9 cellular contexts compared by ENCODE assay signal in the genomic region with DNA sequence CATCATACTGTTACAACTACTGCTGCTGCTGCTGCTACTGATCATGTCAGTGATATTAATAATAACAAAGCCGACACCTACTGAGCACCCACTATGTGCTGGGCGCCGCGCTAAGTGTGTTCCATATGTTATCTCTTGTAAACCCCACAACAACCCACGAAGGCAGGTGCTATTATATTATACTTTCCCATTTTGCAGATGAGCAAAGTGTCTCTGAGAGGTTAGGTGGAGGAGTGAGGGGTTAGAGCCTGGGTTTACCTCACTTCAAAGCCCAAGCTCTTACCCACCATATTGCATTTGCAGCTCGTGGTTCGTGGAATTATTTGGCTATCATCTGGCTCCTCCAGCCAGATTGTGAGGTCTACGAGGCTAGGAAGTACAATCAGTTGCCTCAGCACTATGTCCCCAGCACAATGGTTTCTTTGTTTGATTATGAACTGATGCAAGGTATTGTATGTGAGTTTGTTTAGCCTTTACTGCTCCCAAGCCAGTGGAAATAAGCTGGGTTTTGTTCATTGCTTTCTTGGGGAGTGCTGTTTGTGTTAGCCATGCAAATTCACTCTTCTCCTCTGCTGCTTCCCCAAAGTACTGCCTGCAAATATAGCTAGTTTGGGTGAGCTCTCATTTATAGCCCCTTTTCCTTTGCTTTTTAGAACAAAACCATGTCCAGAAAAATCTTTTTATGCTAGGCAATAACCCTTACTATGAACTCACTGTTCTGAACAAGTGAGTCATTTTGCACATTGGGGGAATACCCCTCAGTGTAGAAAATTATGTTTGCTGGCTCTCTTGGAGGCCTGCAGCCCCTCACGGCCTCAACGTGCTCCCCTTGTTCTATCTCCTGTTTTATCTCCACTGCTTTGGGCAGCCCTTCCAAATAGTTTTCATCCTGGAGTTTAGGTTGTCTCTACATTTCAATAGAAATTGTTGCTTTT. TPM values are rescaled to one million over a fixed set of nuclear protein-coding genes. Genes with fewer than 3 reads are reported as not detected.
DNase-seq lines count a peak whose midpoint lies in the region; ATAC-seq, FAIRE-seq and TF ChIP-seq lines count a peak whose summit lies in the region.
"Had no signal": no experiment of that assay in that cellular context is flagged by ENCODE, and none has a peak within 500 bp of the region (broad histone marks: within the 10 kb centered on the region; RNA-seq: fewer than 3 reads in every experiment).

No MANE protein-coding gene starts in this region.

- no peak for TF ChIP-seq POLR2A in HepG2 (IDR thresholded peaks at IDR 0.05; ENCODE audit: insufficient read depth in 1 of 2, low read depth in 2 of 2, low read length in 2 of 2)
- no peak for TF ChIP-seq POLR2A in right lobe of liver (IDR thresholded peaks at IDR 0.05)
- no peak for TF ChIP-seq POLR2A in K562 (conservative IDR thresholded peaks at IDR 0.05)
- TF ChIP-seq POLR2A in lower leg skin (IDR thresholded peaks at IDR 0.05), result no peak

- TF ChIP-seq RAD21 in HepG2 (CRISPR knock-in tag; IDR thresholded peaks at IDR 0.05) (no peak), K562 (CRISPR knock-in tag; conservative IDR thresholded peaks at IDR 0.05 in 1 of 2, IDR thresholded peaks at IDR 0.05 in 1 of 2) (no peak)

- H3K4me1 ChIP-seq in HepG2 (ENCODE audit: insufficient read depth, low read length) (peaks cover 85% of the 10 kb centered on the region), right lobe of liver (no peaks in the 10 kb centered on the region), K562 (replicated peaks in 1 of 2; ENCODE audit: control insufficient read depth in 2 of 2, insufficient read depth in 2 of 2, low read length in 2 of 2) (no peaks in the 10 kb centered on the region; a peak in 1 of 5 replicates)

- H3K9ac ChIP-seq in HepG2 (ENCODE audit: insufficient read depth, low read depth, low read length) (no peak overlapping the region; the same call in 1 of the 2 replicates), K562 (ENCODE audit: insufficient read depth in 1 of 2, low read depth in 2 of 2, low read length in 2 of 2) (no peak overlapping the region)

- in situ Hi-C loops in HepG2 (cut with HindIII; ENCODE audit: extremely low pct_ligation_motif_present, low pct_unique_long_range_greater_than_20kb) (loop anchor here (25.0 kb wide), 1 partner anchor 1413 kb away; the partner anchor contains the start of gene CAVIN4), K562 (cut with MboI) (no loop called here)

- BruUV-seq in HepG2 (replicated peaks; lab: Mats Ljungman, UMichigan) (no TSS peak), K562 (replicated peaks; lab: Mats Ljungman, UMichigan) (no TSS peak)

- TF ChIP-seq EP300 in HepG2 (IDR thresholded peaks at IDR 0.05; ENCODE audit: low read depth in 2 of 2, low read length in 2 of 2) (0 out of 4 replicates have a peak, but pooled peaks of 1 of the 2 experiments have one; percentile 31), HepG2 (CRISPR knock-in tag; IDR thresholded peaks at IDR 0.05; ENCODE audit: borderline replicate concordance) (no peak), K562 (IDR thresholded peaks at IDR 0.05; ENCODE audit: low read length) (no peak)

- CTCF ChIA-PET in HepG2 (lab: Yijun Ruan, JAX; ENCODE audit: low intra/inter-chr PET ratio, low total read pairs) (no interaction called here), K562 (lab: Yijun Ruan, JAX; ENCODE audit: low intra/inter-chr PET ratio) (no interaction called here)

- H2AFZ ChIP-seq in HepG2 (ENCODE audit: low read length) (no peak overlapping the region), K562 (ENCODE audit: low read depth, low read length) (no peak overlapping the region)

- 37% methylated on average over 10 of the region's 10 CpGs for WGBS in HepG2 (ENCODE audit: low lambda C conversion rate)
- 69% methylated on average over 9 of the region's 10 CpGs for WGBS in right lobe of liver (ENCODE audit: insufficient coverage, low coverage, low lambda C conversion rate, missing lambda C conversion rate)
- WGBS in K562 (ENCODE audit: insufficient coverage, low coverage, missing lambda C conversion rate), result 4% methylated on average over 10 of the region's 10 CpGs
- WGBS in lower leg skin, 2 donors, result 77 to 82% methylated on average over 10 of the region's 10 CpGs

- TF ChIP-seq CTCF in HepG2 (CRISPR knock-in tag; IDR thresholded peaks at IDR 0.05), result no peak
- no peak for TF ChIP-seq CTCF in right lobe of liver (IDR thresholded peaks at IDR 0.05)
- no peak for TF ChIP-seq CTCF in K562 (IDR thresholded peaks at IDR 0.05 in 2 of 3, conservative IDR thresholded peaks at IDR 0.05 in 1 of 3; ENCODE audit: insufficient read depth in 2 of 3, low read depth in 1 of 3, low read length in 3 of 3)
- no peak for TF ChIP-seq CTCF in lower leg skin (IDR thresholded peaks at IDR 0.05)

- H3K4me3 ChIP-seq in HepG2 (replicated peaks in 1 of 3; ENCODE audit: insufficient read depth in 1 of 3, low read depth in 2 of 3, low read length in 3 of 3) (peak overlapping the region in 2 of 3 experiments; percentile 9 to 24; a peak in 2 of 6 replicates), right lobe of liver (no peak overlapping the region), K562 (no peak overlapping the region), lower leg skin (ENCODE audit: low read depth, poor library complexity, severe bottlenecking) (no peak overlapping the region)

- intact Hi-C loops in HepG2 (cut with micrococcal nuclease; ENCODE audit: unreplicated experiment), result loop anchor here (5.0 kb wide), 2 partner anchors 648 to 1253 kb away; partner anchors contain the start of genes MSANTD3 and NR4A3
- intact Hi-C loops in right lobe of liver (cut with DNase I), result no loop called here
- intact Hi-C loops in K562 (cut with micrococcal nuclease), result no loop called here
- intact Hi-C loops in lower leg skin (cut with DNase I; ENCODE audit: low total_unique reads), result no loop called here

- DNase-seq in HepG2 (ENCODE audit: low spot score), result peak; percentile 87
- no peak for DNase-seq in right lobe of liver
- DNase-seq in K562 (ENCODE audit: extremely low read depth in 1 of 4, low spot score in 3 of 4), result no peak
- DNase-seq in urothelium cell line (ENCODE audit: low spot score), result peak; percentile 31
- DNase-seq in AML-193 (lab: John Stamatoyannopoulos, UW), result no peak
- DNase-seq in dermis blood vessel endothelial cell, result no peak
- no peak for DNase-seq in lower leg skin (ENCODE audit: low spot score in 2 of 2)

- no peaks in the 10 kb centered on the region for H3K9me3 ChIP-seq in HepG2 (ENCODE audit: low read length)
- no peaks in the 10 kb centered on the region for H3K9me3 ChIP-seq in right lobe of liver
- H3K9me3 ChIP-seq in K562 (replicated peaks; ENCODE audit: control insufficient read depth, insufficient read depth, low read depth, low read length), result no peaks in the 10 kb centered on the region

- no peaks in the 10 kb centered on the region for H4K20me1 ChIP-seq in HepG2 (ENCODE audit: insufficient read depth, low read length)
- no peaks in the 10 kb centered on the region for H4K20me1 ChIP-seq in K562 (replicated peaks; ENCODE audit: control insufficient read depth, insufficient read depth, low read length)

- H3K36me3 ChIP-seq in HepG2 (replicated peaks in 1 of 2; ENCODE audit: control insufficient read depth in 1 of 2, insufficient read depth in 2 of 2, low read length in 2 of 2) (no peaks in the 10 kb centered on the region), right lobe of liver (no peaks in the 10 kb centered on the region), K562 (ENCODE audit: control insufficient read depth, insufficient read depth, low read length) (no peaks in the 10 kb centered on the region)

- H3K79me2 ChIP-seq in HepG2 (ENCODE audit: insufficient read depth, low read length), result no peaks in the 10 kb centered on the region
- no peaks in the 10 kb centered on the region for H3K79me2 ChIP-seq in K562 (ENCODE audit: control insufficient read depth, insufficient read depth, low read length)

- H3K27ac ChIP-seq in HepG2 (ENCODE audit: extremely low read length, insufficient read depth, low read length), result peak overlapping the region; percentile 22
- H3K27ac ChIP-seq in right lobe of liver, result no peak overlapping the region
- H3K27ac ChIP-seq in K562 (ENCODE audit: extremely low read depth, low read depth, low read length), result no peak overlapping the region

- POLR2A ChIA-PET in HepG2 (lab: Yijun Ruan, JAX), result interaction anchor here (1.1 to 2.8 kb wide), 2 partner anchors 11 to 48 kb away, joined by 4 to 21 read pairs; partner anchors contain the start of genes ALG2 and SEC61B
- POLR2A ChIA-PET in K562 (lab: Yijun Ruan, JAX), result interaction anchor here (1.7 kb wide), 1 partner anchor 10 kb away, joined by 10 read pairs; no protein-coding TSS in a partner anchor

- H3K4me2 ChIP-seq in HepG2 (ENCODE audit: low read depth, low read length), result peak overlapping the region; percentile 72
- no peak overlapping the region; the same call in 1 of the 2 replicates for H3K4me2 ChIP-seq in K562 (ENCODE audit: insufficient read depth, low read length)

- H3K9me1 ChIP-seq in K562 (ENCODE audit: control insufficient read depth, insufficient read depth, low read length), result no peaks in the 10 kb centered on the region

- H3K27me3 ChIP-seq in HepG2 (ENCODE audit: control insufficient read depth in 1 of 2, insufficient read depth in 2 of 2, low read length in 2 of 2) (peaks cover 2 to 6% of the 10 kb centered on the region in 2 experiments; a peak in 2 of 5 replicates), right lobe of liver (no peaks in the 10 kb centered on the region), K562 (ENCODE audit: control insufficient read depth in 2 of 2, insufficient read depth in 2 of 2, low read length in 2 of 2) (peaks cover 0 to 22% of the 10 kb centered on the region in 2 experiments)

- FAIRE-seq in HepG2 (lab: Jason Lieb, UNC) (peak; percentile 76), K562 (lab: Jason Lieb, UNC) (no peak), urothelium cell line (lab: Jason Lieb, UNC) (no peak)
- FAIRE-seq: colon had no signal

- peak; percentile 76 for ATAC-seq in HepG2
- no peak for ATAC-seq in right lobe of liver
- ATAC-seq in HG03354 (IDR thresholded peaks at IDR 0.05; ENCODE audit: poor library complexity, severe bottlenecking, unreplicated experiment), result peak; percentile 50
- ATAC-seq in K562, result no peak

RNA-seq across cellular contexts. Expression of gene ALG2, which starts 47.9 kb away (rescaled TPM):
- total RNA-seq in HepG2 (2016; rRNA removed; fragmentation: Illumina TruSeq; extraction: Trizol) (29.2 and 46.2 TPM in 2 replicates), right lobe of liver (10 to 100 TPM; 26.2 to 32.6 (median 27.7) TPM), K562 (2014; rRNA removed) (17.8 and 20.6 TPM in 2 replicates), K562 (2014; rRNA removed; fragmentation: Illumina TruSeq; extraction: Trizol) (24.3 and 24.7 TPM in 2 replicates), K562 (2015; rRNA removed; fragmentation: Illumina TruSeq; extraction: Trizol) (23.8 and 25.2 TPM in 2 replicates), K562 (2021) (17.2 and 18.2 TPM in 2 replicates), dermis blood vessel endothelial cell (45.6 and 50.2 TPM in 2 replicates), lower leg skin (10 to 100 TPM; 23.8 to 31.1 (median 28.1) TPM)
- 6.4 and 6.9 TPM in 2 replicates for total RNA-seq in HepG2 (2016; cell fraction: cytosol; rRNA removed; fragmentation: Illumina TruSeq; extraction: Trizol; ENCODE audit: low read depth)
- 28.0 and 48.2 TPM in 2 replicates for total RNA-seq in HepG2 (2016; cell fraction: insoluble cytoplasmic fraction; rRNA removed; fragmentation: Illumina TruSeq; extraction: Trizol)
- 16.8 and 17.5 TPM in 2 replicates for total RNA-seq in HepG2 (2016; cell fraction: membrane; rRNA removed; fragmentation: Illumina TruSeq; extraction: Trizol)
- 41.5 and 45.3 TPM in 2 replicates for total RNA-seq in HepG2 (2016; cell fraction: nucleus; rRNA removed; fragmentation: Illumina TruSeq; extraction: Trizol)
- polyA plus RNA-seq in HepG2 (2011; rRNA removed) (49.0 and 53.0 TPM in 2 replicates), K562 (2011; rRNA removed) (41.9 and 44.4 TPM in 2 replicates), K562 (2014; fragmentation: Illumina TruSeq; extraction: Trizol) (23.7 and 28.7 TPM in 2 replicates), K562 (2014; fragmentation: Nextera tagmentation; extraction: Ambion mirVana) (1 to 10 TPM; 4.9 to 7.3 TPM), K562 (2014; rRNA removed) (18.1 and 20.2 TPM in 2 replicates)
- polyA plus RNA-seq in HepG2 (2011; cell fraction: cytosol; rRNA removed), result 35.5 and 46.0 TPM in 2 replicates
- polyA plus RNA-seq in HepG2 (2011; cell fraction: nucleus; rRNA removed), result 30.4 and 38.4 TPM in 2 replicates
- polyA plus RNA-seq in HepG2 (2012), result 38.0 and 38.4 TPM in 2 replicates
- polyA plus RNA-seq in HepG2 (2016; cell fraction: cytosol; fragmentation: Illumina TruSeq; extraction: Trizol; ENCODE audit: low read depth), result 5.3 TPM in 2 replicates
- 35.8 and 36.9 TPM in 2 replicates for polyA plus RNA-seq in HepG2 (2016; cell fraction: insoluble cytoplasmic fraction; fragmentation: Illumina TruSeq; extraction: Trizol; ENCODE audit: low read depth)
- polyA plus RNA-seq in HepG2 (2016; cell fraction: membrane; fragmentation: Illumina TruSeq; extraction: Trizol; ENCODE audit: low read depth), result 14.4 and 14.5 TPM in 2 replicates
- 70.1 and 79.7 TPM in 2 replicates for polyA plus RNA-seq in HepG2 (2016; cell fraction: nucleus; fragmentation: Illumina TruSeq; extraction: Trizol; ENCODE audit: insufficient read depth, low read depth)
- polyA minus RNA-seq in HepG2 (2011; rRNA and poly(A)+ RNA removed; ENCODE audit: low replicate concordance), result 29.6 and 56.1 TPM in 2 replicates
- polyA minus RNA-seq in HepG2 (2011; cell fraction: cytosol; rRNA and poly(A)+ RNA removed), result 20.9 and 26.8 TPM in 2 replicates
- 54.7 and 63.2 TPM in 2 replicates for polyA minus RNA-seq in HepG2 (2011; cell fraction: nucleus; rRNA and poly(A)+ RNA removed)
- 32.6 and 41.8 TPM in 2 replicates for total RNA-seq in K562 (2011; cell fraction: chromatin; rRNA removed; ENCODE audit: low replicate concordance)
- 42.9 and 43.7 TPM in 2 replicates for total RNA-seq in K562 (2011; cell fraction: nucleolus; rRNA removed)
- total RNA-seq in K562 (2011; cell fraction: nucleoplasm; rRNA removed), result 40.1 and 41.9 TPM in 2 replicates
- polyA plus RNA-seq in K562 (2011; cell fraction: cytosol; rRNA removed), result 25.6 and 30.4 TPM in 2 replicates
- 34.9 and 41.2 TPM in 2 replicates for polyA plus RNA-seq in K562 (2011; cell fraction: nucleus; rRNA removed)
- polyA plus RNA-seq in K562 (2012), result 15.8 and 24.9 TPM in 2 replicates
- polyA minus RNA-seq in K562 (2011; rRNA and poly(A)+ RNA removed), result 27.3 and 28.5 TPM in 2 replicates
- 11.8 and 12.3 TPM in 2 replicates for polyA minus RNA-seq in K562 (2011; cell fraction: cytosol; rRNA and poly(A)+ RNA removed)
- polyA minus RNA-seq in K562 (2011; cell fraction: nucleus; rRNA and poly(A)+ RNA removed), result 13.5 and 24.4 TPM in 2 replicates

RNA-seq across cellular contexts. Expression of gene SEC61B, which starts 48.2 kb away (rescaled TPM):
- total RNA-seq in HepG2 (2016; rRNA removed; fragmentation: Illumina TruSeq; extraction: Trizol), result 368 and 479 TPM in 2 replicates
- 129 and 141 TPM in 2 replicates for total RNA-seq in HepG2 (2016; cell fraction: cytosol; rRNA removed; fragmentation: Illumina TruSeq; extraction: Trizol; ENCODE audit: low read depth)
- 367 and 512 TPM in 2 replicates for total RNA-seq in HepG2 (2016; cell fraction: insoluble cytoplasmic fraction; rRNA removed; fragmentation: Illumina TruSeq; extraction: Trizol)
- total RNA-seq in HepG2 (2016; cell fraction: membrane; rRNA removed; fragmentation: Illumina TruSeq; extraction: Trizol), result 169 and 170 TPM in 2 replicates
- total RNA-seq in HepG2 (2016; cell fraction: nucleus; rRNA removed; fragmentation: Illumina TruSeq; extraction: Trizol), result 168 and 172 TPM in 2 replicates
- polyA plus RNA-seq in HepG2 (2011; rRNA removed), result 181 and 191 TPM in 2 replicates
- 239 and 297 TPM in 2 replicates for polyA plus RNA-seq in HepG2 (2011; cell fraction: cytosol; rRNA removed)
- 67.2 TPM in 2 replicates for polyA plus RNA-seq in HepG2 (2011; cell fraction: nucleus; rRNA removed)
- polyA plus RNA-seq in HepG2 (2012), result 182 and 211 TPM in 2 replicates
- polyA plus RNA-seq in HepG2 (2016; cell fraction: cytosol; fragmentation: Illumina TruSeq; extraction: Trizol; ENCODE audit: low read depth), result 147 and 170 TPM in 2 replicates
- polyA plus RNA-seq in HepG2 (2016; cell fraction: insoluble cytoplasmic fraction; fragmentation: Illumina TruSeq; extraction: Trizol; ENCODE audit: low read depth), result 551 and 632 TPM in 2 replicates
- 177 and 191 TPM in 2 replicates for polyA plus RNA-seq in HepG2 (2016; cell fraction: membrane; fragmentation: Illumina TruSeq; extraction: Trizol; ENCODE audit: low read depth)
- polyA plus RNA-seq in HepG2 (2016; cell fraction: nucleus; fragmentation: Illumina TruSeq; extraction: Trizol; ENCODE audit: insufficient read depth, low read depth), result 294 and 304 TPM in 2 replicates
- 44.6 and 51.8 TPM in 2 replicates for polyA minus RNA-seq in HepG2 (2011; rRNA and poly(A)+ RNA removed; ENCODE audit: low replicate concordance)
- polyA minus RNA-seq in HepG2 (2011; cell fraction: cytosol; rRNA and poly(A)+ RNA removed), result 25.1 and 28.1 TPM in 2 replicates
- 58.8 and 62.8 TPM in 2 replicates for polyA minus RNA-seq in HepG2 (2011; cell fraction: nucleus; rRNA and poly(A)+ RNA removed)
- total RNA-seq in right lobe of liver, result 100 to 1,000 TPM in 5 of 6 experiments, 10 to 100 TPM in 1; 85.1 to 158 (median 131) TPM
- 18.6 and 28.3 TPM in 2 replicates for total RNA-seq in K562 (2011; cell fraction: chromatin; rRNA removed; ENCODE audit: low replicate concordance)
- total RNA-seq in K562 (2011; cell fraction: nucleolus; rRNA removed), result 17.2 and 19.5 TPM in 2 replicates
- 33.0 and 51.6 TPM in 2 replicates for total RNA-seq in K562 (2011; cell fraction: nucleoplasm; rRNA removed)
- 147 and 158 TPM in 2 replicates for total RNA-seq in K562 (2014; rRNA removed)
- total RNA-seq in K562 (2014; rRNA removed; fragmentation: Illumina TruSeq; extraction: Trizol), result 166 and 177 TPM in 2 replicates
- total RNA-seq in K562 (2015; rRNA removed; fragmentation: Illumina TruSeq; extraction: Trizol), result 218 and 221 TPM in 2 replicates
- 172 and 185 TPM in 2 replicates for total RNA-seq in K562 (2021)
- polyA plus RNA-seq in K562 (2011; rRNA removed), result 168 and 177 TPM in 2 replicates
- polyA plus RNA-seq in K562 (2011; cell fraction: cytosol; rRNA removed), result 277 and 293 TPM in 2 replicates
- polyA plus RNA-seq in K562 (2011; cell fraction: nucleus; rRNA removed), result 65.7 and 84.3 TPM in 2 replicates
- 336 and 342 TPM in 2 replicates for polyA plus RNA-seq in K562 (2012)
- 214 and 271 TPM in 2 replicates for polyA plus RNA-seq in K562 (2014; fragmentation: Illumina TruSeq; extraction: Trizol)
- 100 to 1,000 TPM in 1 of 2 experiments, 10 to 100 TPM in 1; 57.8 to 107 TPM for polyA plus RNA-seq in K562 (2014; fragmentation: Nextera tagmentation; extraction: Ambion mirVana)
- polyA plus RNA-seq in K562 (2014; rRNA removed), result 213 and 262 TPM in 2 replicates
- polyA minus RNA-seq in K562 (2011; rRNA and poly(A)+ RNA removed), result 64.2 and 69.9 TPM in 2 replicates
- polyA minus RNA-seq in K562 (2011; cell fraction: cytosol; rRNA and poly(A)+ RNA removed), result 23.0 and 34.8 TPM in 2 replicates
- polyA minus RNA-seq in K562 (2011; cell fraction: nucleus; rRNA and poly(A)+ RNA removed), result 16.8 and 28.4 TPM in 2 replicates
- 97.0 and 108 TPM in 2 replicates for total RNA-seq in dermis blood vessel endothelial cell
- 10 to 100 TPM; 58.6 to 82.0 (median 75.4) TPM for total RNA-seq in lower leg skin

Comparison
In these comparisons a context has a peak if more than half of its experiments do, and no peak if none do; other contexts are left out.
1. ATAC-seq: peak in HepG2 (single experiment) and HG03354 (single experiment); none in right lobe of liver (0 of 4) and K562 (single experiment).
2. DNase-seq: peak in HepG2 (single experiment) and urothelium cell line (single experiment); none in right lobe of liver (0 of 3), K562 (0 of 4), AML-193 (0 of 2), dermis blood vessel endothelial cell (single experiment) and lower leg skin (0 of 2).
3. H3K4me3 ChIP-seq: peak in HepG2 (2 of 3); none in right lobe of liver (0 of 3), K562 (single experiment) and lower leg skin (single experiment).
4. Of the 241 proteins assayed by ChIP-seq in both HepG2 and K562: peak only in HepG2: BCL6, CEBPB, CEBPG, FOXA3, FOXP4, HDAC2 and 5 more; only in K562: ZKSCAN1; in both: none; in neither: 224; mixed calls (peak in some experiments, not most) for 5.